1 cellular context compared by ENCODE assay signal in the genomic region with DNA sequence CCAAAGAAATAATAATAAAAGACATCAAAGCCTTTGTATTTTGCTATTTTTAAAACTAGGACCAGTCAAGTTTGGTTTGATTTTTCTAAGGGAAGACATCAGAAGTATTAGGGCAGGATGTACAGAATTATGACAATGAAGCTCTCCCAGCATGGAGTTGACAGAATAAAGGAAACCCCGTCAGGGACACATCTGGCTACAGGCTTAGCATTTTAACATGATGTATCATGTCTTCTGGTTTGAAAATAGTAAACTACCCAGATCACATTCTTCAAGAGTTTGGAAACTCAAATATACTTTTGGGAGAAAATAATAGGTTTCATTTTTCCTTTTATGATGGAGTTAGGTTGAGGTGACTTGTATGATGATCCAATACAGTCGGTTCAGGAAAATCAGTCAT.
TF ChIP-seq lines count a peak whose summit lies in the region.

No MANE protein-coding gene starts in this region.

TF ChIP-seq in HepG2, 621 proteins besides CTCF, POLR2A, EP300 and RAD21 (continued from another document):
- TF ChIP-seq, protein P1, sequence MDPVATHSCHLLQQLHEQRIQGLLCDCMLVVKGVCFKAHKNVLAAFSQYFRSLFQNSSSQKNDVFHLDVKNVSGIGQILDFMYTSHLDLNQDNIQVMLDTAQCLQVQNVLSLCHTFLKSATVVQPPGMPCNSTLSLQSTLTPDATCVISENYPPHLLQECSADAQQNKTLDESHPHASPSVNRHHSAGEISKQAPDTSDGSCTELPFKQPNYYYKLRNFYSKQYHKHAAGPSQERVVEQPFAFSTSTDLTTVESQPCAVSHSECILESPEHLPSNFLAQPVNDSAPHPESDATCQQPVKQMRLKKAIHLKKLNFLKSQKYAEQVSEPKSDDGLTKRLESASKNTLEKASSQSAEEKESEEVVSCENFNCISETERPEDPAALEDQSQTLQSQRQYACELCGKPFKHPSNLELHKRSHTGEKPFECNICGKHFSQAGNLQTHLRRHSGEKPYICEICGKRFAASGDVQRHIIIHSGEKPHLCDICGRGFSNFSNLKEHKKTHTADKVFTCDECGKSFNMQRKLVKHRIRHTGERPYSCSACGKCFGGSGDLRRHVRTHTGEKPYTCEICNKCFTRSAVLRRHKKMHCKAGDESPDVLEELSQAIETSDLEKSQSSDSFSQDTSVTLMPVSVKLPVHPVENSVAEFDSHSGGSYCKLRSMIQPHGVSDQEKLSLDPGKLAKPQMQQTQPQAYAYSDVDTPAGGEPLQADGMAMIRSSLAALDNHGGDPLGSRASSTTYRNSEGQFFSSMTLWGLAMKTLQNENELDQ (CRISPR knock-in tag; IDR thresholded peaks at IDR 0.05; ENCODE audit: borderline replicate concordance): no peak
- TF ChIP-seq PCBP1 (IDR thresholded peaks at IDR 0.05; ENCODE audit: borderline replicate concordance, low read depth, low read length): no peak
- TF ChIP-seq, protein P2, sequence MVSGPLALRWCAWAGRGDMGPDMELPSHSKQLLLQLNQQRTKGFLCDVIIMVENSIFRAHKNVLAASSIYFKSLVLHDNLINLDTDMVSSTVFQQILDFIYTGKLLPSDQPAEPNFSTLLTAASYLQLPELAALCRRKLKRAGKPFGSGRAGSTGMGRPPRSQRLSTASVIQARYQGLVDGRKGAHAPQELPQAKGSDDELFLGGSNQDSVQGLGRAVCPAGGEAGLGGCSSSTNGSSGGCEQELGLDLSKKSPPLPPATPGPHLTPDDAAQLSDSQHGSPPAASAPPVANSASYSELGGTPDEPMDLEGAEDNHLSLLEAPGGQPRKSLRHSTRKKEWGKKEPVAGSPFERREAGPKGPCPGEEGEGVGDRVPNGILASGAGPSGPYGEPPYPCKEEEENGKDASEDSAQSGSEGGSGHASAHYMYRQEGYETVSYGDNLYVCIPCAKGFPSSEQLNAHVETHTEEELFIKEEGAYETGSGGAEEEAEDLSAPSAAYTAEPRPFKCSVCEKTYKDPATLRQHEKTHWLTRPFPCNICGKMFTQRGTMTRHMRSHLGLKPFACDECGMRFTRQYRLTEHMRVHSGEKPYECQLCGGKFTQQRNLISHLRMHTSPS (CRISPR knock-in tag; IDR thresholded peaks at IDR 0.05; ENCODE audit: low read depth): no peak
- TF ChIP-seq ZNF510 (CRISPR knock-in tag; IDR thresholded peaks at IDR 0.05; ENCODE audit: low read depth): no peak
- TF ChIP-seq, protein P3, sequence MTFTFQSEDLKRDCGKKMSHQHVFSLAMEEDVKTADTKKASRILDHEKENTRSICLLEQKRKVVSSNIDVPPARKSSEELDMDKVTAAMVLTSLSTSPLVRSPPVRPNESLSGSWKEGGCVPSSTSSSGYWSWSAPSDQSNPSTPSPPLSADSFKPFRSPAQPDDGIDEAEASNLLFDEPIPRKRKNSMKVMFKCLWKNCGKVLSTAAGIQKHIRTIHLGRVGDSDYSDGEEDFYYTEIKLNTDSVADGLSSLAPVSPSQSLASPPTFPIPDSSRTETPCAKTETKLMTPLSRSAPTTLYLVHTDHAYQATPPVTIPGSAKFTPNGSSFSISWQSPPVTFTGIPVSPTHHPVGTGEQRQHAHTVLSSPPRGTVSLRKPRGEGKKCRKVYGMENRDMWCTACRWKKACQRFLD (CRISPR knock-in tag; IDR thresholded peaks at IDR 0.05; ENCODE audit: borderline replicate concordance): no peak
- TF ChIP-seq TP53 (CRISPR knock-in tag; conservative IDR thresholded peaks at IDR 0.05): no peak
- no peak for TF ChIP-seq IKZF1 (IDR thresholded peaks at IDR 0.05)
- no peak for TF ChIP-seq SP1 (IDR thresholded peaks at IDR 0.05)
- TF ChIP-seq SP1 (CRISPR knock-in tag; IDR thresholded peaks at IDR 0.05): no peak
- TF ChIP-seq, protein P4, sequence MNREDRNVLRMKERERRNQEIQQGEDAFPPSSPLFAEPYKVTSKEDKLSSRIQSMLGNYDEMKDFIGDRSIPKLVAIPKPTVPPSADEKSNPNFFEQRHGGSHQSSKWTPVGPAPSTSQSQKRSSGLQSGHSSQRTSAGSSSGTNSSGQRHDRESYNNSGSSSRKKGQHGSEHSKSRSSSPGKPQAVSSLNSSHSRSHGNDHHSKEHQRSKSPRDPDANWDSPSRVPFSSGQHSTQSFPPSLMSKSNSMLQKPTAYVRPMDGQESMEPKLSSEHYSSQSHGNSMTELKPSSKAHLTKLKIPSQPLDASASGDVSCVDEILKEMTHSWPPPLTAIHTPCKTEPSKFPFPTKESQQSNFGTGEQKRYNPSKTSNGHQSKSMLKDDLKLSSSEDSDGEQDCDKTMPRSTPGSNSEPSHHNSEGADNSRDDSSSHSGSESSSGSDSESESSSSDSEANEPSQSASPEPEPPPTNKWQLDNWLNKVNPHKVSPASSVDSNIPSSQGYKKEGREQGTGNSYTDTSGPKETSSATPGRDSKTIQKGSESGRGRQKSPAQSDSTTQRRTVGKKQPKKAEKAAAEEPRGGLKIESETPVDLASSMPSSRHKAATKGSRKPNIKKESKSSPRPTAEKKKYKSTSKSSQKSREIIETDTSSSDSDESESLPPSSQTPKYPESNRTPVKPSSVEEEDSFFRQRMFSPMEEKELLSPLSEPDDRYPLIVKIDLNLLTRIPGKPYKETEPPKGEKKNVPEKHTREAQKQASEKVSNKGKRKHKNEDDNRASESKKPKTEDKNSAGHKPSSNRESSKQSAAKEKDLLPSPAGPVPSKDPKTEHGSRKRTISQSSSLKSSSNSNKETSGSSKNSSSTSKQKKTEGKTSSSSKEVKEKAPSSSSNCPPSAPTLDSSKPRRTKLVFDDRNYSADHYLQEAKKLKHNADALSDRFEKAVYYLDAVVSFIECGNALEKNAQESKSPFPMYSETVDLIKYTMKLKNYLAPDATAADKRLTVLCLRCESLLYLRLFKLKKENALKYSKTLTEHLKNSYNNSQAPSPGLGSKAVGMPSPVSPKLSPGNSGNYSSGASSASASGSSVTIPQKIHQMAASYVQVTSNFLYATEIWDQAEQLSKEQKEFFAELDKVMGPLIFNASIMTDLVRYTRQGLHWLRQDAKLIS (CRISPR knock-in tag; IDR thresholded peaks at IDR 0.05): no peak
- TF ChIP-seq, protein P5, sequence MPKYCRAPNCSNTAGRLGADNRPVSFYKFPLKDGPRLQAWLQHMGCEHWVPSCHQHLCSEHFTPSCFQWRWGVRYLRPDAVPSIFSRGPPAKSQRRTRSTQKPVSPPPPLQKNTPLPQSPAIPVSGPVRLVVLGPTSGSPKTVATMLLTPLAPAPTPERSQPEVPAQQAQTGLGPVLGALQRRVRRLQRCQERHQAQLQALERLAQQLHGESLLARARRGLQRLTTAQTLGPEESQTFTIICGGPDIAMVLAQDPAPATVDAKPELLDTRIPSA (CRISPR knock-in tag; IDR thresholded peaks at IDR 0.05; ENCODE audit: borderline replicate concordance): no peak
- TF ChIP-seq, protein P6, sequence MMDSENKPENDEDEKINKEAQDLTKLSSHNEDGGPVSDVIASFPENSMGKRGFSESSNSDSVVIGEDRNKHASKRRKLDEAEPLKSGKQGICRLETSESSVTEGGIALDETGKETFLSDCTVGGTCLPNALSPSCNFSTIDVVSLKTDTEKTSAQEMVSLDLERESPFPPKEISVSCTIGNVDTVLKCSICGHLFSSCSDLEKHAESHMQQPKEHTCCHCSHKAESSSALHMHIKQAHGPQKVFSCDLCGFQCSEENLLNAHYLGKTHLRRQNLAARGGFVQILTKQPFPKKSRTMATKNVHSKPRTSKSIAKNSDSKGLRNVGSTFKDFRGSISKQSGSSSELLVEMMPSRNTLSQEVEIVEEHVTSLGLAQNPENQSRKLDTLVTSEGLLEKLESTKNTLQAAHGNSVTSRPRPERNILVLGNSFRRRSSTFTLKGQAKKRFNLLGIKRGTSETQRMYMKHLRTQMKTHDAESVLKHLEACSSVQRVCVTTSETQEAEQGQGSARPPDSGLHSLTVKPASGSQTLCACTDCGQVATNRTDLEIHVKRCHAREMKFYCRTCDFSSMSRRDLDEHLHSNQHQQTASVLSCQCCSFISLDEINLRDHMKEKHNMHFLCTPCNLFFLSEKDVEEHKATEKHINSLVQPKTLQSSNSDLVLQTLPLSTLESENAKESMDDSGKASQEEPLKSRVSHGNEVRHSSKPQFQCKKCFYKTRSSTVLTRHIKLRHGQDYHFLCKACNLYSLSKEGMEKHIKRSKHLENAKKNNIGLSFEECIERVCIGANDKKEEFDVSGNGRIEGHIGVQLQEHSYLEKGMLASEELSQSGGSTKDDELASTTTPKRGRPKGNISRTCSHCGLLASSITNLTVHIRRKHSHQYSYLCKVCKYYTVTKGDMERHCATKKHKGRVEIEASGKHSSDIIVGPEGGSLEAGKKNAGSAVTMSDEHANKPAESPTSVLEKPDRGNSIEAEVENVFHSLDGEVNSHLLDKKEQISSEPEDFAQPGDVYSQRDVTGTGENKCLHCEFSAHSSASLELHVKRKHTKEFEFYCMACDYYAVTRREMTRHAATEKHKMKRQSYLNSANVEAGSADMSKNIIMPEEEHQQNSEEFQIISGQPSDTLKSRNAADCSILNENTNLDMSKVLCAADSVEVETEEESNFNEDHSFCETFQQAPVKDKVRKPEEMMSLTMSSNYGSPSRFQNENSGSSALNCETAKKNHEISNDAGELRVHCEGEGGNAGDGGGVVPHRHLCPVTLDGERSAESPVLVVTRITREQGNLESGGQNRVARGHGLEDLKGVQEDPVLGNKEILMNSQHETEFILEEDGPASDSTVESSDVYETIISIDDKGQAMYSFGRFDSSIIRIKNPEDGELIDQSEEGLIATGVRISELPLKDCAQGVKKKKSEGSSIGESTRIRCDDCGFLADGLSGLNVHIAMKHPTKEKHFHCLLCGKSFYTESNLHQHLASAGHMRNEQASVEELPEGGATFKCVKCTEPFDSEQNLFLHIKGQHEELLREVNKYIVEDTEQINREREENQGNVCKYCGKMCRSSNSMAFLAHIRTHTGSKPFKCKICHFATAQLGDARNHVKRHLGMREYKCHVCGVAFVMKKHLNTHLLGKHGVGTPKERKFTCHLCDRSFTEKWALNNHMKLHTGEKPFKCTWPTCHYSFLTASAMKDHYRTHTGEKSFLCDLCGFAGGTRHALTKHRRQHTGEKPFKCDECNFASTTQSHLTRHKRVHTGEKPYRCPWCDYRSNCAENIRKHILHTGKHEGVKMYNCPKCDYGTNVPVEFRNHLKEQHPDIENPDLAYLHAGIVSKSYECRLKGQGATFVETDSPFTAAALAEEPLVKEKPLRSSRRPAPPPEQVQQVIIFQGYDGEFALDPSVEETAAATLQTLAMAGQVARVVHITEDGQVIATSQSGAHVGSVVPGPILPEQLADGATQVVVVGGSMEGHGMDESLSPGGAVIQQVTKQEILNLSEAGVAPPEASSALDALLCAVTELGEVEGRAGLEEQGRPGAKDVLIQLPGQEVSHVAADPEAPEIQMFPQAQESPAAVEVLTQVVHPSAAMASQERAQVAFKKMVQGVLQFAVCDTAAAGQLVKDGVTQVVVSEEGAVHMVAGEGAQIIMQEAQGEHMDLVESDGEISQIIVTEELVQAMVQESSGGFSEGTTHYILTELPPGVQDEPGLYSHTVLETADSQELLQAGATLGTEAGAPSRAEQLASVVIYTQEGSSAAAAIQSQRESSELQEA (CRISPR knock-in tag; IDR thresholded peaks at IDR 0.05; ENCODE audit: not compliant biosample characterization): no peak
- no peak for TF ChIP-seq CBX1 (IDR thresholded peaks at IDR 0.05; ENCODE audit: low read depth)
- TF ChIP-seq, protein P7, sequence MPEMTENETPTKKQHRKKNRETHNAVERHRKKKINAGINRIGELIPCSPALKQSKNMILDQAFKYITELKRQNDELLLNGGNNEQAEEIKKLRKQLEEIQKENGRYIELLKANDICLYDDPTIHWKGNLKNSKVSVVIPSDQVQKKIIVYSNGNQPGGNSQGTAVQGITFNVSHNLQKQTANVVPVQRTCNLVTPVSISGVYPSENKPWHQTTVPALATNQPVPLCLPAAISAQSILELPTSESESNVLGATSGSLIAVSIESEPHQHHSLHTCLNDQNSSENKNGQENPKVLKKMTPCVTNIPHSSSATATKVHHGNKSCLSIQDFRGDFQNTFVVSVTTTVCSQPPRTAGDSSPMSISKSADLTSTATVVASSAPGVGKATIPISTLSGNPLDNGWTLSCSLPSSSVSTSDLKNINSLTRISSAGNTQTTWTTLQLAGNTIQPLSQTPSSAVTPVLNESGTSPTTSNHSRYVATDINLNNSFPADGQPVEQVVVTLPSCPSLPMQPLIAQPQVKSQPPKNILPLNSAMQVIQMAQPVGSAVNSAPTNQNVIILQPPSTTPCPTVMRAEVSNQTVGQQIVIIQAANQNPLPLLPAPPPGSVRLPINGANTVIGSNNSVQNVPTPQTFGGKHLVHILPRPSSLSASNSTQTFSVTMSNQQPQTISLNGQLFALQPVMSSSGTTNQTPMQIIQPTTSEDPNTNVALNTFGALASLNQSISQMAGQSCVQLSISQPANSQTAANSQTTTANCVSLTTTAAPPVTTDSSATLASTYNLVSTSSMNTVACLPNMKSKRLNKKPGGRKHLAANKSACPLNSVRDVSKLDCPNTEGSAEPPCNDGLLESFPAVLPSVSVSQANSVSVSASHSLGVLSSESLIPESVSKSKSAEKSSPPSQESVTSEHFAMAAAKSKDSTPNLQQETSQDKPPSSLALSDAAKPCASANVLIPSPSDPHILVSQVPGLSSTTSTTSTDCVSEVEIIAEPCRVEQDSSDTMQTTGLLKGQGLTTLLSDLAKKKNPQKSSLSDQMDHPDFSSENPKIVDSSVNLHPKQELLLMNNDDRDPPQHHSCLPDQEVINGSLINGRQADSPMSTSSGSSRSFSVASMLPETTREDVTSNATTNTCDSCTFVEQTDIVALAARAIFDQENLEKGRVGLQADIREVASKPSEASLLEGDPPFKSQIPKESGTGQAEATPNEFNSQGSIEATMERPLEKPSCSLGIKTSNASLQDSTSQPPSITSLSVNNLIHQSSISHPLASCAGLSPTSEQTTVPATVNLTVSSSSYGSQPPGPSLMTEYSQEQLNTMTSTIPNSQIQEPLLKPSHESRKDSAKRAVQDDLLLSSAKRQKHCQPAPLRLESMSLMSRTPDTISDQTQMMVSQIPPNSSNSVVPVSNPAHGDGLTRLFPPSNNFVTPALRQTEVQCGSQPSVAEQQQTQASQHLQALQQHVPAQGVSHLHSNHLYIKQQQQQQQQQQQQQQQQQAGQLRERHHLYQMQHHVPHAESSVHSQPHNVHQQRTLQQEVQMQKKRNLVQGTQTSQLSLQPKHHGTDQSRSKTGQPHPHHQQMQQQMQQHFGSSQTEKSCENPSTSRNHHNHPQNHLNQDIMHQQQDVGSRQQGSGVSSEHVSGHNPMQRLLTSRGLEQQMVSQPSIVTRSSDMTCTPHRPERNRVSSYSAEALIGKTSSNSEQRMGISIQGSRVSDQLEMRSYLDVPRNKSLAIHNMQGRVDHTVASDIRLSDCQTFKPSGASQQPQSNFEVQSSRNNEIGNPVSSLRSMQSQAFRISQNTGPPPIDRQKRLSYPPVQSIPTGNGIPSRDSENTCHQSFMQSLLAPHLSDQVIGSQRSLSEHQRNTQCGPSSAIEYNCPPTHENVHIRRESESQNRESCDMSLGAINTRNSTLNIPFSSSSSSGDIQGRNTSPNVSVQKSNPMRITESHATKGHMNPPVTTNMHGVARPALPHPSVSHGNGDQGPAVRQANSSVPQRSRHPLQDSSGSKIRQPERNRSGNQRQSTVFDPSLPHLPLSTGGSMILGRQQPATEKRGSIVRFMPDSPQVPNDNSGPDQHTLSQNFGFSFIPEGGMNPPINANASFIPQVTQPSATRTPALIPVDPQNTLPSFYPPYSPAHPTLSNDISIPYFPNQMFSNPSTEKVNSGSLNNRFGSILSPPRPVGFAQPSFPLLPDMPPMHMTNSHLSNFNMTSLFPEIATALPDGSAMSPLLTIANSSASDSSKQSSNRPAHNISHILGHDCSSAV (CRISPR knock-in tag; IDR thresholded peaks at IDR 0.05; ENCODE audit: borderline replicate concordance): no peak
- no peak for TF ChIP-seq REXO4 (CRISPR knock-in tag; IDR thresholded peaks at IDR 0.05; ENCODE audit: borderline replicate concordance)
- TF ChIP-seq TGIF2 (CRISPR knock-in tag; IDR thresholded peaks at IDR 0.05): no peak
- TF ChIP-seq ZFP36L1 (CRISPR knock-in tag; IDR thresholded peaks at IDR 0.05): no peak
- TF ChIP-seq PHF8 (CRISPR knock-in tag; IDR thresholded peaks at IDR 0.05): no peak
TF ChIP-seq in HepG2: peak in this region for 0.
